In the genomic region with DNA sequence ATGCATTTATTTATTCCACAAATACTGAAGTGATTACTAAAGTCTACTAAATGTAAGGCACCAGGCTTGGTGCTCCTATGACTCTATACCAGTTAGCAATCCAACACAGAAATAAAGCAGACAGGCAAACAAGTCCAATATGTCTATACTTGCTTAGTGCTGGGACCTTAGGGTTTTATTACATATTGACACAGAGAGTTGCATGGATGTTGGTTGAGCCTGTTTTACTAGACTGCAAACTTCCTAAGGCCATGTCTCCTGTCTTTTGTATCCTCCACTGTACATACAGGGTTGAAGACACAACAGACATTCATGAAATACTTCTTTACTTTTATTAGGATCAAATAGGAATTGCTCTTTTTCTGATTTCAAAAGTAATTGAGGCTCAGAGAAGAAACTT, we compare ENCODE assay signal across 32 cellular contexts.
"Had no signal": no experiment of that assay in that cellular context is flagged by ENCODE, and none has a peak within 500 bp of the region (broad histone marks: within the 10 kb centered on the region; RNA-seq: fewer than 3 reads in every experiment).

No MANE protein-coding gene starts in this region.

- H3K9ac ChIP-seq: KMS-11 had no signal

- ATAC-seq: activated CD4-positive, alpha-beta T cell treated with anti-CD3 and anti-CD28 coated beads for 36 hours; activated CD8-positive, alpha-beta T cell treated with anti-CD3 and anti-CD28 coated beads for 36 hours; activated T-cell treated with anti-CD3 and anti-CD28 coated beads, Interleukin-2, amount 50 U/mL, for 72 hours; T-cell had no signal

- H3K36me3 ChIP-seq: adrenal gland, MG63, Peyer's patch, WERI-Rb-1 had no signal

- H3K9me3 ChIP-seq: adrenal gland, MG63, Peyer's patch had no signal

- H3K4me1 ChIP-seq: adrenal gland, Peyer's patch had no signal

- H3K4me3 Mint-ChIP-seq: activated CD4-positive, alpha-beta T cell treated with anti-CD3 and anti-CD28 coated beads for 36 hours; activated CD8-positive, alpha-beta T cell treated with anti-CD3 and anti-CD28 coated beads for 36 hours; activated naive CD8-positive, alpha-beta T cell treated with anti-CD3 and anti-CD28 coated beads, Interleukin-2, amount 10 ng/mL, durations not matched to agents 7 days and 5 days; activated T-cell treated with anti-CD3 and anti-CD28 coated beads, Interleukin-2, amount 50 U/mL, for 72 hours; central memory CD8-positive, alpha-beta T cell; T-cell had no signal

- H3K27ac ChIP-seq: adrenal gland, KMS-11, Peyer's patch, SK-N-MC, WERI-Rb-1 had no signal

- H3K9me3 Mint-ChIP-seq: activated CD8-positive, alpha-beta T cell treated with anti-CD3 and anti-CD28 coated beads for 36 hours; activated naive CD8-positive, alpha-beta T cell treated with anti-CD3 and anti-CD28 coated beads, Interleukin-2, amount 10 ng/mL, durations not matched to agents 7 days and 5 days; activated T-cell treated with anti-CD3 and anti-CD28 coated beads, Interleukin-2, amount 50 U/mL, for 72 hours; activated T-helper 2 cell treated with anti-CD3 and anti-CD28 coated beads, Interferon-gamma antibody, Interleukin-2, Interleukin-4, amounts not matched to agents 10 μg/mL and 5 μg/mL and 100 μg/mL, durations not matched to agents 14 hours and 24 hours and 36 hours; central memory CD8-positive, alpha-beta T cell; T-cell had no signal

- H3K27me3 ChIP-seq: adrenal gland, MG63, Peyer's patch had no signal

- H3K4me1 Mint-ChIP-seq: activated CD4-positive, alpha-beta T cell treated with anti-CD3 and anti-CD28 coated beads for 36 hours; activated naive CD8-positive, alpha-beta T cell treated with anti-CD3 and anti-CD28 coated beads, Interleukin-2, amount 10 ng/mL, durations not matched to agents 7 days and 5 days; central memory CD8-positive, alpha-beta T cell; T-cell had no signal

- H3K4me2 ChIP-seq: KMS-11 had no signal

- H3K4me3 ChIP-seq: adrenal gland, MG63, Peyer's patch, SK-N-MC had no signal

- H3K27ac Mint-ChIP-seq: activated CD4-positive, alpha-beta T cell treated with anti-CD3 and anti-CD28 coated beads for 36 hours; activated CD8-positive, alpha-beta T cell treated with anti-CD3 and anti-CD28 coated beads for 36 hours; activated naive CD8-positive, alpha-beta T cell treated with anti-CD3 and anti-CD28 coated beads, Interleukin-2, amount 10 ng/mL, durations not matched to agents 7 days and 5 days; activated T-cell treated with anti-CD3 and anti-CD28 coated beads, Interleukin-2, amount 50 U/mL, for 72 hours; activated T-helper 2 cell treated with anti-CD3 and anti-CD28 coated beads, Interferon-gamma antibody, Interleukin-2, Interleukin-4, amounts not matched to agents 10 μg/mL and 5 μg/mL and 100 μg/mL, durations not matched to agents 14 hours and 24 hours and 36 hours; T-cell had no signal

- DNase-seq: activated CD4-positive, alpha-beta T cell treated with anti-CD3 and anti-CD28 coated beads for 36 hours; activated CD8-positive, alpha-beta memory T cell treated with anti-CD3 and anti-CD28 coated beads, Interleukin-2, amount 50 U/mL, for 4 hours; activated CD8-positive, alpha-beta T cell treated with anti-CD3 and anti-CD28 coated beads for 36 hours; activated gamma-delta T cell treated with Interleukin-2 at 50 U/mL for 16 hours; activated naive CD4-positive, alpha-beta T cell treated with anti-CD3 and anti-CD28 coated beads, Interleukin-2, amount 50 U/mL, for 16 hours; activated naive CD8-positive, alpha-beta T cell treated with anti-CD3 and anti-CD28 coated beads, Interleukin-2, amount 10 ng/mL, durations not matched to agents 7 days and 5 days; activated T-cell treated with anti-CD3 and anti-CD28 coated beads, Interleukin-2, amount 50 U/mL, for 72 hours; adrenal gland; anterior cingulate cortex; MG63; MV-4-11; NCI-H1092 treated with DMSO at 0.1 percent for 48 hours; NCI-H1417 treated with DMSO at 0.1 percent for 48 hours; NCI-H1694; NCI-H2029; NCI-H2107; NCI-H2171 treated with DMSO at 0.1 percent for 48 hours; NCI-H226; NCI-H510A; NCI-H526 treated with DMSO at 0.1 percent for 48 hours; NK-92 treated with Interleukin-12 subunit alpha and Interleukin-12 subunit beta, amount 100 ng/mL, for 24 hours; OCI-M1; Peyer's patch; SHP77 treated with DMSO at 0.1 percent for 48 hours; T-cell; T-helper 2 cell; T1000; WERI-Rb-1 had no signal

- H3K36me3 Mint-ChIP-seq: activated naive CD8-positive, alpha-beta T cell treated with anti-CD3 and anti-CD28 coated beads, Interleukin-2, amount 10 ng/mL, durations not matched to agents 7 days and 5 days; T-cell had no signal
